ENCODE assay signal across 8 cellular contexts in the genomic region with DNA sequence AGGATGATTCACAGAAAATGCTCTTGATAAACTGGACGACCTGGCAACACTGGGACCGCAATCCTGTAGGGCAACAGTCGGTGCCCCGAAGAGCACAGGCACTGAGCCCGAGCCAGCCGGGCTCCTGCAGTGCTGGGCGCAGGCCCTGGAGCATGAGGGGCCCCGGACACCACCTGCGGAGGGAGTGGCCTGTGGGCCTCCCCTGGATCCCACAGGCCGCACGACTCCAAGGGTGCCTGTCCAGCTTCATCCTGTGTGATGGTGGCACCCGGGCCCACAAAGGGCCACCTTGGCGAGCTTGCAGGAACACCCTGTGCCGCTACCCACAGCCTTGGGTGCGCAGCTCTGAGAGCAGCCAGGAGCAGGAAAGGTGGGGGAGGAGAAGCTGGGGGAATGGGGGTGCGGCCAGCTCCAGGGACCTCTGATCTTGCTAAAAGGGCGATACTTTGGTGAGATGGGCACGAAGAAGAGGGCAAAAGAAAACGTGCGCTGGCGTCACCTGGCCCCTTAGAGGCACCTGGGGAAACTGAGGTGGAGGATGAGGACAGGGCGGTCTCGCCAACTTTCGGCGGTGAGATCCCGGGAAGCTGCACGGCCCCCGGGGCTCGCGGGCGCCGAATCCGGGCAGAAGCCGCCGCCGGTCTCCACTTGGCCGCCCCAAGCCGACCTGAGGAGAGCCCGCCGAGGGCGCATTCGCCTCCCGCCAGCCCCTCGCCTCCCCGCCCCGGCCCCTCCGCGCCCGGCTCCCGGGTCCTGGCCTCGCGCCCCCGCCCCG. TPM values are rescaled to one million over a fixed set of nuclear protein-coding genes. Genes with fewer than 3 reads are reported as not detected.
DNase-seq lines count a peak whose midpoint lies in the region; ATAC-seq, FAIRE-seq and TF ChIP-seq lines count a peak whose summit lies in the region.

No MANE protein-coding gene starts in this region.

- H3K79me2 ChIP-seq in DND-41 (ENCODE audit: insufficient read depth, low read length): peaks cover 34% of the 10 kb centered on the region
- peaks cover 25% of the 10 kb centered on the region for H3K79me2 ChIP-seq in K562 (ENCODE audit: control insufficient read depth, insufficient read depth, low read length)

- WGBS in K562 (ENCODE audit: insufficient coverage, low coverage, missing lambda C conversion rate): 38% methylated on average over 14 of the region's 54 CpGs

- no peaks in the 10 kb centered on the region for H3K9me1 ChIP-seq in K562 (ENCODE audit: control insufficient read depth, insufficient read depth, low read length)

- ATAC-seq in DND-41 (ENCODE audit: insufficient read depth, low read depth) (peak; percentile 61), K562 (peak; percentile 39), GM21360 (IDR thresholded peaks at IDR 0.05; ENCODE audit: unreplicated experiment) (no peak), HG03565 (IDR thresholded peaks at IDR 0.05; ENCODE audit: unreplicated experiment) (no peak)

- FAIRE-seq in K562 (lab: Jason Lieb, UNC): no peak

- POLR2A ChIA-PET in HEK293T (lab: Yijun Ruan, JAX): interaction anchor here (0.6 to 0.8 kb wide), 2 partner anchors 80 to 184 kb away, joined by 3 to 4 read pairs; no protein-coding TSS in a partner anchor
- POLR2A ChIA-PET in K562 (lab: Yijun Ruan, JAX): interaction anchor here (0.6 to 1.3 kb wide), 6 partner anchors 20 to 1375 kb away, joined by 3 to 4 read pairs (median 3); no protein-coding TSS in a partner anchor

- TF ChIP-seq CTCF in DND-41 (IDR thresholded peaks at IDR 0.05; ENCODE audit: borderline replicate concordance, extremely low read depth, low read length, poor library complexity, severe bottlenecking): no peak
- TF ChIP-seq CTCF in K562 (IDR thresholded peaks at IDR 0.05 in 2 of 3, conservative IDR thresholded peaks at IDR 0.05 in 1 of 3; ENCODE audit: insufficient read depth in 2 of 3, low read depth in 1 of 3, low read length in 3 of 3): no peak

- intact Hi-C loops in K562 (cut with micrococcal nuclease): loop anchor here (1.0 to 5.0 kb wide), 2 partner anchors 100 to 144 kb away; partner anchors contain the start of gene MGAT4B

- H3K4me2 ChIP-seq in DND-41 (ENCODE audit: insufficient read depth, low read length): peak overlapping the region; percentile 87
- peak overlapping the region; percentile 77 for H3K4me2 ChIP-seq in K562 (ENCODE audit: insufficient read depth, low read length)

- TF ChIP-seq EP300 in K562 (IDR thresholded peaks at IDR 0.05; ENCODE audit: low read length): no peak

- in situ Hi-C loops in K562 (cut with MboI): no loop called here

- no TSS peak for BruUV-seq in K562 (replicated peaks; lab: Mats Ljungman, UMichigan)

- no peak for TF ChIP-seq RAD21 in K562 (CRISPR knock-in tag; conservative IDR thresholded peaks at IDR 0.05 in 1 of 2, IDR thresholded peaks at IDR 0.05 in 1 of 2)

- DNase-seq in DND-41: peak; percentile 57
- DNase-seq in HEK293T (ENCODE audit: extremely low spot score): peak; percentile 53
- peak; percentile 52 for DNase-seq in RKO (ENCODE audit: low spot score)
- peak; percentile 27 to 55 (median 36) for DNase-seq in K562 (ENCODE audit: extremely low read depth in 1 of 4, low spot score in 3 of 4)
- DNase-seq in iris pigment epithelial cell (ENCODE audit: low read depth): peak; percentile 39
- peak in 2 of 3 donors; percentile 10 to 20 for DNase-seq in stimulated activated CD4-positive, alpha-beta T cell treated with anti-CD3 and anti-CD28 coated beads, Interleukin-12 subunit alpha, Interleukin-12 subunit beta, amount 100 ng/mL, for 48 hours (ENCODE audit: low read depth in 2 of 3, low spot score in 1 of 3)

- H4K20me1 ChIP-seq in DND-41 (ENCODE audit: insufficient read depth, low read length) (peaks cover 19% of the 10 kb centered on the region), K562 (replicated peaks; ENCODE audit: control insufficient read depth, insufficient read depth, low read length) (no peaks in the 10 kb centered on the region)

- H3K27ac ChIP-seq in DND-41 (ENCODE audit: low read length) (peak overlapping the region; percentile 3; the same call in 1 of the 2 replicates), K562 (ENCODE audit: extremely low read depth, low read depth, low read length) (0 out of 3 replicates have a peak overlapping the region, but pooled peaks have one; percentile 34)

- H2AFZ ChIP-seq in DND-41 (ENCODE audit: low read depth, low read length) (peak overlapping the region; percentile 68), K562 (ENCODE audit: low read depth, low read length) (peak overlapping the region; percentile 73)

- H3K27me3 ChIP-seq in DND-41 (ENCODE audit: insufficient read depth, low read length, poor library complexity): no peaks in the 10 kb centered on the region
- H3K27me3 ChIP-seq in K562 (ENCODE audit: control insufficient read depth in 2 of 2, insufficient read depth in 2 of 2, low read length in 2 of 2): no peaks in the 10 kb centered on the region

- H3K4me3 ChIP-seq in DND-41 (ENCODE audit: low read depth in 1 of 2, low read length in 2 of 2) (peak overlapping the region; percentile 79 to 93; a peak in 3 of 4 replicates), K562 (peak overlapping the region; percentile 61)

- H3K9me3 ChIP-seq in DND-41 (ENCODE audit: insufficient read depth, low read length, severe bottlenecking) (no peaks in the 10 kb centered on the region), K562 (replicated peaks; ENCODE audit: control insufficient read depth, insufficient read depth, low read depth, low read length) (no peaks in the 10 kb centered on the region)

- CTCF ChIA-PET in HEK293T (lab: Yijun Ruan, JAX) (interaction anchor here (0.7 to 1.5 kb wide), 3 partner anchors 15 to 105 kb away, joined by 3 to 6 read pairs (median 6); no protein-coding TSS in a partner anchor), K562 (lab: Yijun Ruan, JAX; ENCODE audit: low intra/inter-chr PET ratio) (no interaction called here)

- peak overlapping the region; percentile 71 for H3K9ac ChIP-seq in DND-41 (ENCODE audit: low read depth, low read length)
- peak overlapping the region; percentile 69 to 95; a peak in 3 of 4 replicates for H3K9ac ChIP-seq in K562 (ENCODE audit: insufficient read depth in 1 of 2, low read depth in 2 of 2, low read length in 2 of 2)

- no peak for TF ChIP-seq POLR2A in K562 (conservative IDR thresholded peaks at IDR 0.05)

- H3K4me1 ChIP-seq in DND-41 (ENCODE audit: insufficient read depth, low read length): peaks cover 34% of the 10 kb centered on the region
- peaks cover 6 to 39% of the 10 kb centered on the region in 2 experiments; a peak in 4 of 5 replicates for H3K4me1 ChIP-seq in K562 (replicated peaks in 1 of 2; ENCODE audit: control insufficient read depth in 2 of 2, insufficient read depth in 2 of 2, low read length in 2 of 2)

- H3K36me3 ChIP-seq in DND-41 (ENCODE audit: insufficient read depth, low read length): peaks cover 42% of the 10 kb centered on the region
- H3K36me3 ChIP-seq in K562 (ENCODE audit: control insufficient read depth, insufficient read depth, low read length): peaks cover 37% of the 10 kb centered on the region; the same call in 2 of the 3 replicates

TF ChIP-seq in HEK293T, 16 proteins besides CTCF, POLR2A, EP300 and RAD21 (continues in another document):
- no peak for TF ChIP-seq ARNT (IDR thresholded peaks at IDR 0.05)
- TF ChIP-seq ZNF384 (IDR thresholded peaks at IDR 0.05): no peak
- no peak for TF ChIP-seq TARDBP (IDR thresholded peaks at IDR 0.05)
- no peak for TF ChIP-seq LEF1 (IDR thresholded peaks at IDR 0.05; ENCODE audit: borderline replicate concordance)

TF ChIP-seq in K562, 482 proteins besides CTCF, POLR2A, EP300 and RAD21 (continues in another document):
- TF ChIP-seq KAT7 (CRISPR knock-in tag; IDR thresholded peaks at IDR 0.05; ENCODE audit: borderline replicate concordance) (peak; percentile 80; the same call in 1 of the 2 replicates), KDM5B (IDR thresholded peaks at IDR 0.05; ENCODE audit: insufficient replicate concordance, low read depth, low read length) (peak; percentile 20), GABPB1 (CRISPR knock-in tag; IDR thresholded peaks at IDR 0.05) (peak; percentile 60; the same call in 1 of the 2 replicates)

RNA-seq across cellular contexts. Expression of gene TBC1D9B, which starts 0.7 kb away (rescaled TPM):
- 150 and 367 TPM in 2 replicates for total RNA-seq in K562 (2011; cell fraction: chromatin; rRNA removed; ENCODE audit: low replicate concordance)
- 181 and 203 TPM in 2 replicates for total RNA-seq in K562 (2011; cell fraction: nucleolus; rRNA removed)
- total RNA-seq in K562 (2011; cell fraction: nucleoplasm; rRNA removed): 151 and 162 TPM in 2 replicates
- total RNA-seq in K562 (2014; rRNA removed) (16.1 and 24.0 TPM in 2 replicates), K562 (2014; rRNA removed; fragmentation: Illumina TruSeq; extraction: Trizol) (13.0 and 20.7 TPM in 2 replicates), K562 (2015; rRNA removed; fragmentation: Illumina TruSeq; extraction: Trizol) (35.8 and 36.6 TPM in 2 replicates), K562 (2021) (54.3 and 59.1 TPM in 2 replicates)
- polyA plus RNA-seq in K562 (2011; rRNA removed) (33.5 and 46.0 TPM in 2 replicates), K562 (2014; fragmentation: Illumina TruSeq; extraction: Trizol) (33.7 and 37.5 TPM in 2 replicates), K562 (2014; fragmentation: Nextera tagmentation; extraction: Ambion mirVana) (1 to 10 TPM; 2.9 to 4.2 TPM), K562 (2014; rRNA removed) (43.7 and 51.0 TPM in 2 replicates)
- 29.6 and 41.6 TPM in 2 replicates for polyA plus RNA-seq in K562 (2011; cell fraction: cytosol; rRNA removed)
- 213 and 357 TPM in 2 replicates for polyA plus RNA-seq in K562 (2011; cell fraction: nucleus; rRNA removed)
- 42.8 and 54.1 TPM in 2 replicates for polyA plus RNA-seq in K562 (2012)
- polyA minus RNA-seq in K562 (2011; rRNA and poly(A)+ RNA removed): 31.3 and 37.5 TPM in 2 replicates
- 31.0 and 44.1 TPM in 2 replicates for polyA minus RNA-seq in K562 (2011; cell fraction: cytosol; rRNA and poly(A)+ RNA removed)
- 77.8 and 93.6 TPM in 2 replicates for polyA minus RNA-seq in K562 (2011; cell fraction: nucleus; rRNA and poly(A)+ RNA removed)

RNA-seq across cellular contexts. Expression of gene MRNIP, which starts 48.4 kb away (rescaled TPM):
- 168 and 262 TPM in 2 replicates for total RNA-seq in K562 (2011; cell fraction: chromatin; rRNA removed; ENCODE audit: low replicate concordance)
- 113 and 114 TPM in 2 replicates for total RNA-seq in K562 (2011; cell fraction: nucleolus; rRNA removed)
- 118 and 124 TPM in 2 replicates for total RNA-seq in K562 (2011; cell fraction: nucleoplasm; rRNA removed)
- total RNA-seq in K562 (2014; rRNA removed): 16.8 and 22.7 TPM in 2 replicates
- total RNA-seq in K562 (2014; rRNA removed; fragmentation: Illumina TruSeq; extraction: Trizol): 7.2 and 9.7 TPM in 2 replicates
- total RNA-seq in K562 (2015; rRNA removed; fragmentation: Illumina TruSeq; extraction: Trizol): 10.4 and 12.2 TPM in 2 replicates
- 18.4 and 20.7 TPM in 2 replicates for total RNA-seq in K562 (2021)
- polyA plus RNA-seq in K562 (2011; rRNA removed): 25.6 and 35.4 TPM in 2 replicates
- polyA plus RNA-seq in K562 (2011; cell fraction: cytosol; rRNA removed): 18.4 and 20.1 TPM in 2 replicates
- 148 and 191 TPM in 2 replicates for polyA plus RNA-seq in K562 (2011; cell fraction: nucleus; rRNA removed)
- polyA plus RNA-seq in K562 (2012): 18.9 and 21.4 TPM in 2 replicates
- 18.0 and 18.5 TPM in 2 replicates for polyA plus RNA-seq in K562 (2014; fragmentation: Illumina TruSeq; extraction: Trizol)
- polyA plus RNA-seq in K562 (2014; fragmentation: Nextera tagmentation; extraction: Ambion mirVana): 1 to 10 TPM; 3.6 to 6.2 TPM
- 39.0 and 42.7 TPM in 2 replicates for polyA plus RNA-seq in K562 (2014; rRNA removed)
- polyA minus RNA-seq in K562 (2011; rRNA and poly(A)+ RNA removed): 8.8 and 10.6 TPM in 2 replicates
- polyA minus RNA-seq in K562 (2011; cell fraction: cytosol; rRNA and poly(A)+ RNA removed): 5.3 and 8.0 TPM in 2 replicates
- 21.1 and 26.9 TPM in 2 replicates for polyA minus RNA-seq in K562 (2011; cell fraction: nucleus; rRNA and poly(A)+ RNA removed)

Comparison
In these comparisons a context has a peak if more than half of its experiments do, and no peak if none do; other contexts are left out.
1. ATAC-seq: peak in DND-41 (single experiment) and K562 (single experiment); none in GM21360 (single experiment) and HG03565 (single experiment).
2. Peak in every context shown above with its lines, with median percentiles within 50 percentile points of each other: DNase-seq.